Comparison of ENCODE assay signal across 8 cellular contexts in the genomic region with DNA sequence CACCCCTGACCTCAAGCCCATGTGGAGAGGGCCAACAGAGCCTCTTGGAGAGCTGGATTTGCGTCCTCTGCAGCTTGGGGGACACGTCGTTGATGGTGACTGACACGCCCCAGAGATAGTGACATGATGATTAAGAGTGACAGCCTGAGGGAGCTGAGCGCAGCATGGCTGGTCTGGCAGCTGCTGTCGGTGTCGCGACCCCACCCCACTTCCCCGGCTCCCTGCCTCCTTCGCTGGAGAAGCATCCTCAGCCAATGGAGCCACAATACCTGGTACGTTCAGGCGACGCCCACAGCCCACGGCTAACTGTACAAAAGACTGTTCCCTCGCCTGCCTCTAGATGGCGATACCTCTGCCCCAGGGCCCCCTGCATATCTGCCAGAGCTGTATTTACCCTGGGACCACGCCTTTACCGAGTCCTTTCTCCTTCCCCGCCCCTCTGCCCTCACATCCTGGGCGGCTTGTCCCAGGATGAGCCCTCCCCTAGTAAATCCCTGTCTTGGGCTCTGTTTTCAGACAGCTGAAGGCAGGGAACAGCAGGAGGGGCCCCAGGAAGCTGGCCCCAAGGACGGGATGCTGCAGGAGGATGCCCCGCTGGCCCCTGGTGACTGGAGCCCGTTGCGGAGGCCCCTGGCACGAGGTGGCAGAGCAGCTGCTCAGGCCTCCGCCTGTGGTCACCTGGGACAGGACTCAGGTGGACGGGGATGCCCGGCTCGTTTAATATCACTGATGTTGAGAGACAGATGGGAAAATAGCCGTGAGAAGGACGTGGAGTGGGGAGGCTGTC.
DNase-seq lines count a peak whose midpoint lies in the region; ATAC-seq and TF ChIP-seq lines count a peak whose summit lies in the region.

No MANE protein-coding gene starts in this region.

- H3K9me3 ChIP-seq in HUES6 (ENCODE audit: control insufficient read depth, insufficient read depth, low read depth, low read length): peaks cover 3% of the 10 kb centered on the region; the same call in 1 of the 2 replicates
- no peaks in the 10 kb centered on the region for H3K9me3 ChIP-seq in esophagus muscularis mucosa

- no peak for ATAC-seq in HG03457 (IDR thresholded peaks at IDR 0.05; ENCODE audit: unreplicated experiment)

- peak; percentile 34 to 81 (median 54) for TF ChIP-seq CTCF in esophagus muscularis mucosa (IDR thresholded peaks at IDR 0.05)

- H3K4me1 ChIP-seq in HUES6 (ENCODE audit: control insufficient read depth, insufficient read depth, low read length) (peaks cover 8% of the 10 kb centered on the region), esophagus muscularis mucosa (peaks cover 15 to 23% (median 21%) of the 10 kb centered on the region in 4 donors)

- DNase-seq in GM03348 (ENCODE audit: low spot score): peak; percentile 89
- DNase-seq in OCI-M1 (lab: John Stamatoyannopoulos, UW): peak; percentile 83
- peak; percentile 72 for DNase-seq in activated T-cell treated with anti-CD3 and anti-CD28 coated beads for 48 hours (ENCODE audit: low read depth)
- DNase-seq in esophagus muscularis mucosa (ENCODE audit: extremely low spot score): no peak
- DNase-seq in myocyte (ENCODE audit: low read depth): peak; percentile 59
- DNase-seq in stimulated activated CD8-positive, alpha-beta memory T cell treated with anti-CD3 and anti-CD28 coated beads, Interleukin-7, amount 100 ng/mL, for 4 hours (ENCODE audit: low read depth in 2 of 2): peak; percentile 52

- H3K27ac ChIP-seq in HUES6 (ENCODE audit: low read depth, low read length) (no peak overlapping the region), esophagus muscularis mucosa (replicated peaks in 1 of 4) (peak overlapping the region in 1 of 4 donors; percentile 51)

- H3K27me3 ChIP-seq in HUES6 (ENCODE audit: control insufficient read depth, insufficient read depth, low read length) (peaks cover 17% of the 10 kb centered on the region), esophagus muscularis mucosa (peaks cover 0 to 36% (median 0%) of the 10 kb centered on the region in 4 donors)

- intact Hi-C loops in esophagus muscularis mucosa (cut with DNase I): loop anchor here (5.0 kb wide), 1 partner anchor 203 kb away; no protein-coding TSS in a partner anchor

- no peak for TF ChIP-seq POLR2A in esophagus muscularis mucosa (IDR thresholded peaks at IDR 0.05; ENCODE audit: low read depth)

- H3K36me3 ChIP-seq in HUES6 (ENCODE audit: control insufficient read depth, insufficient read depth, low read length): no peaks in the 10 kb centered on the region
- no peaks in the 10 kb centered on the region for H3K36me3 ChIP-seq in esophagus muscularis mucosa

- peak overlapping the region; percentile 56 for H3K4me3 ChIP-seq in HUES6 (ENCODE audit: low read depth, low read length)
- H3K4me3 ChIP-seq in esophagus muscularis mucosa: peak overlapping the region; percentile 35 to 52 (median 40)

- H3K9ac ChIP-seq in HUES6 (ENCODE audit: low read length): no peak overlapping the region

- 61% methylated on average over 12 of the region's 31 CpGs for WGBS in esophagus muscularis mucosa

- TF ChIP-seq EP300 in esophagus muscularis mucosa (IDR thresholded peaks at IDR 0.05): no peak
